Comparison of ENCODE assay signal across 8 cellular contexts in genomic region chr16:57304169-57305061, GRCh38. TPM values are rescaled to one million over a fixed set of nuclear protein-coding genes. Genes with fewer than 3 reads are reported as not detected.
A peak's percentile ranks its signal among the peaks of the same experiment; 100 is the strongest.
DNase-seq lines count a peak whose midpoint lies in the region; ATAC-seq lines count a peak whose summit lies in the region.

No MANE protein-coding gene starts in this region.

- ATAC-seq in HG03439 (IDR thresholded peaks at IDR 0.05; ENCODE audit: unreplicated experiment) (no peak), HG03139 (IDR thresholded peaks at IDR 0.05; ENCODE audit: unreplicated experiment) (no peak), HG03280 (IDR thresholded peaks at IDR 0.05; ENCODE audit: unreplicated experiment) (no peak)

- H3K4me3 ChIP-seq in SJSA1 = no peak overlapping the region

- peak overlapping the region; percentile 61 for H3K27ac ChIP-seq in SJSA1

- H3K27me3 ChIP-seq in SJSA1 (replicated peaks) = no peaks in the 10 kb centered on the region

- no peaks in the 10 kb centered on the region for H3K36me3 ChIP-seq in SJSA1

- H3K4me1 ChIP-seq in SJSA1 (replicated peaks) = peaks cover 22% of the 10 kb centered on the region

- peak; percentile 75 for DNase-seq in EH (ENCODE audit: low read depth)
- peak; percentile 85 to 89 for DNase-seq in SJSA1 (ENCODE audit: low read depth in 1 of 2, low spot score in 2 of 2)
- DNase-seq in glomerular visceral epithelial cell (ENCODE audit: extremely low spot score) = peak; percentile 92
- peak; percentile 97 for DNase-seq in renal cortical epithelial cell (ENCODE audit: low read depth)
- no peak for DNase-seq in 8988T

- H3K9me3 ChIP-seq in SJSA1 (replicated peaks) = no peaks in the 10 kb centered on the region

RNA-seq across cellular contexts. Expression of gene PLLP, which starts 19.9 kb away (rescaled TPM):
- not detected in 2 replicates for total RNA-seq in SJSA1 (2014; rRNA removed; shearing (Covaris generic))
- total RNA-seq in renal cortical epithelial cell = 20.6 and 66.5 TPM in 2 replicates

RNA-seq across cellular contexts. Expression of gene CCL22, which starts 54.2 kb away (rescaled TPM):
- total RNA-seq in SJSA1 (2014; rRNA removed; shearing (Covaris generic)) = not detected in 2 replicates
- not detected in 2 replicates for total RNA-seq in renal cortical epithelial cell

RNA-seq across cellular contexts. Expression of gene ARL2BP, which starts 59.4 kb away (rescaled TPM):
- total RNA-seq in SJSA1 (2014; rRNA removed; shearing (Covaris generic)) = 115 and 118 TPM in 2 replicates
- total RNA-seq in renal cortical epithelial cell = 71.2 and 105 TPM in 2 replicates

Comparison
In these comparisons a context has a peak if more than half of its experiments do, and no peak if none do; other contexts are left out.
1. RNA of gene PLLP, which starts 19.9 kb away (total RNA-seq): 20.6 to 66.5 TPM in renal cortical epithelial cell; not detected in SJSA1; every median in the first group is over 10 times any median in the second.